Comparison of ENCODE assay signal across 1 cellular context in genomic region chr3:23819599-23820360, GRCh38.
TF ChIP-seq lines count a peak whose summit lies in the region.

No MANE protein-coding gene starts in this region.

TF ChIP-seq in GM23338, 12 proteins besides CTCF, POLR2A, EP300 and RAD21 (continued from another document):
- no peak for TF ChIP-seq ZNF462 (CRISPR knock-in tag; IDR thresholded peaks at IDR 0.05)
- TF ChIP-seq ETS1 (IDR thresholded peaks at IDR 0.05) = no peak
- no peak for TF ChIP-seq ZNF331 (CRISPR knock-in tag; IDR thresholded peaks at IDR 0.05; ENCODE audit: low read depth)
- TF ChIP-seq POLR2AphosphoS5 (IDR thresholded peaks at IDR 0.05; ENCODE audit: low read depth) = no peak
- TF ChIP-seq NANOG (IDR thresholded peaks at IDR 0.05; ENCODE audit: borderline replicate concordance) = no peak
